12 cellular contexts compared by ENCODE assay signal in genomic region chr17:880871-881269, GRCh38.
A peak's percentile ranks its signal among the peaks of the same experiment; 100 is the strongest.
DNase-seq lines count a peak whose midpoint lies in the region; ATAC-seq and TF ChIP-seq lines count a peak whose summit lies in the region.
"Had no signal": no experiment of that assay in that cellular context is flagged by ENCODE, and none has a peak within 500 bp of the region (broad histone marks: within the 10 kb centered on the region; RNA-seq: fewer than 3 reads in every experiment).

No MANE protein-coding gene starts in this region.

- DNase-seq in SJSA1 (ENCODE audit: low read depth in 1 of 2, low spot score in 2 of 2) (no peak), esophagus squamous epithelium (lab: John Stamatoyannopoulos, UW) (no peak), neuronal stem cell (ENCODE audit: low spot score) (no peak), type B pancreatic cell (ENCODE audit: extremely low spot score, unreplicated experiment) (no peak), PC-9 (no peak), H4 (ENCODE audit: low spot score) (no peak)
- DNase-seq: activated naive CD8-positive, alpha-beta T cell treated with anti-CD3 and anti-CD28 coated beads, Interleukin-2, amount 50 U/mL, for 24 hours; naive B cell; NCI-H1105 treated with DMSO at 0.1 percent for 48 hours; NCI-H446 treated with DMSO at 0.1 percent for 48 hours; RPMI8226 had no signal

- H2BK120ac ChIP-seq in neuronal stem cell (ENCODE audit: low read depth, low read length) = no peak overlapping the region

- peak overlapping the region; percentile 31 for H3K4me3 Mint-ChIP-seq in type B pancreatic cell
- H3K4me3 Mint-ChIP-seq: activated naive CD8-positive, alpha-beta T cell treated with anti-CD3 and anti-CD28 coated beads, Interleukin-2, amount 50 U/mL, for 24 hours; naive B cell had no signal

- no peak overlapping the region for H3K14ac ChIP-seq in neuronal stem cell (ENCODE audit: low read length)

- H3K4me3 ChIP-seq in SJSA1 (no peak overlapping the region), esophagus squamous epithelium (peak overlapping the region in 1 of 4 donors; percentile 4), neuronal stem cell (ENCODE audit: low read length in 2 of 2) (no peak overlapping the region), PC-9 (no peak overlapping the region)

- no peak overlapping the region for H4K8ac ChIP-seq in neuronal stem cell (ENCODE audit: low read depth, low read length)

- no peak for TF ChIP-seq POLR2A in esophagus squamous epithelium (IDR thresholded peaks at IDR 0.05)

- H3K27me3 Mint-ChIP-seq in type B pancreatic cell = no peaks in the 10 kb centered on the region

- POLR2A ChIA-PET in PC-9 (lab: Charles Lee; ENCODE audit: unreplicated experiment) = no interaction called here

- WGBS in esophagus squamous epithelium, 2 donors = 65 to 69% methylated on average over 5 to 10 of the region's 10 CpGs
- WGBS in neuronal stem cell (ENCODE audit: extremely low coverage in 2 of 2, insufficient read length in 2 of 2, insufficient replicate concordance in 1 of 2), 2 donors = no CpG with 5 or more reads among the region's 10 CpGs

- H3K9me3 ChIP-seq in SJSA1 (replicated peaks) (no peaks in the 10 kb centered on the region), esophagus squamous epithelium (no peaks in the 10 kb centered on the region), neuronal stem cell (replicated peaks in 1 of 2; ENCODE audit: control insufficient read depth in 2 of 2, insufficient read depth in 1 of 2, low read depth in 1 of 2, low read length in 2 of 2) (peaks cover 0 to 12% of the 10 kb centered on the region in 2 donors), PC-9 (ENCODE audit: insufficient read depth, low read depth) (no peaks in the 10 kb centered on the region)

- H3K27me3 ChIP-seq in SJSA1 (replicated peaks) (no peaks in the 10 kb centered on the region), esophagus squamous epithelium (no peaks in the 10 kb centered on the region), neuronal stem cell (ENCODE audit: control insufficient read depth in 3 of 3, insufficient read depth in 3 of 3, low read depth in 1 of 3, low read length in 3 of 3) (no peaks in the 10 kb centered on the region), PC-9 (ENCODE audit: insufficient read depth, low read depth) (no peaks in the 10 kb centered on the region)

- no peaks in the 10 kb centered on the region for H3F3A ChIP-seq in PC-9 (ENCODE audit: insufficient read depth, low read depth)

- BruUV-seq in PC-9 (replicated peaks; lab: Mats Ljungman, UMichigan) = no TSS peak

- H2BK5ac ChIP-seq in neuronal stem cell (ENCODE audit: low read length) = no peak overlapping the region

- H3K4ac ChIP-seq in neuronal stem cell (ENCODE audit: low read length) = no peak overlapping the region

- H3K36me3 Mint-ChIP-seq in type B pancreatic cell = peaks cover 25% of the 10 kb centered on the region
- H3K36me3 Mint-ChIP-seq: naive B cell had no signal

- H3K27ac Mint-ChIP-seq in type B pancreatic cell = no peak overlapping the region
- H3K27ac Mint-ChIP-seq: activated naive CD8-positive, alpha-beta T cell treated with anti-CD3 and anti-CD28 coated beads, Interleukin-2, amount 50 U/mL, for 24 hours; naive B cell had no signal

- H3K9ac ChIP-seq in neuronal stem cell (ENCODE audit: low read depth, low read length, poor library complexity) = no peak overlapping the region

- H3K36me3 ChIP-seq in SJSA1 (no peaks in the 10 kb centered on the region), esophagus squamous epithelium (no peaks in the 10 kb centered on the region), neuronal stem cell (replicated peaks in 1 of 2; ENCODE audit: control insufficient read depth in 2 of 2, insufficient read depth in 2 of 2, low read length in 2 of 2) (peaks cover 0 to 12% of the 10 kb centered on the region in 2 donors), PC-9 (ENCODE audit: low read depth) (no peaks in the 10 kb centered on the region)

- CTCF ChIA-PET in PC-9 (lab: Charles Lee) = interaction anchor here (0.6 kb wide), 1 partner anchor 82 kb away, joined by 3 read pairs; no protein-coding TSS in a partner anchor

- H3K23ac ChIP-seq in neuronal stem cell (ENCODE audit: low read depth, low read length, poor library complexity) = no peak overlapping the region

- peaks cover 3% of the 10 kb centered on the region for H4K20me1 ChIP-seq in PC-9 (ENCODE audit: insufficient read depth)

- H2AFZ ChIP-seq in neuronal stem cell (ENCODE audit: low read length) = no peak overlapping the region
- H2AFZ ChIP-seq in PC-9 = no peak overlapping the region

- peaks cover 39% of the 10 kb centered on the region for H3K4me1 ChIP-seq in SJSA1 (replicated peaks)
- peaks cover 19 to 74% (median 55%) of the 10 kb centered on the region in 3 donors for H3K4me1 ChIP-seq in esophagus squamous epithelium
- peaks cover 10 to 16% of the 10 kb centered on the region in 2 donors for H3K4me1 ChIP-seq in neuronal stem cell (ENCODE audit: control insufficient read depth in 2 of 2, insufficient read depth in 1 of 2, low read depth in 1 of 2, low read length in 2 of 2)
- peaks cover 11% of the 10 kb centered on the region; the same call in 1 of the 2 replicates for H3K4me1 ChIP-seq in PC-9 (replicated peaks; ENCODE audit: insufficient read depth)

- H3K27ac ChIP-seq in SJSA1 (peak overlapping the region; percentile 7; the same call in 1 of the 2 replicates), esophagus squamous epithelium (peak overlapping the region; percentile 66 to 88 (median 86)), neuronal stem cell (replicated peaks; ENCODE audit: low read length) (no peak overlapping the region), PC-9 (no peak overlapping the region)

- no peak for TF ChIP-seq CTCF in esophagus squamous epithelium (IDR thresholded peaks at IDR 0.05)
- no peak for TF ChIP-seq CTCF in type B pancreatic cell (conservative IDR thresholded peaks at IDR 0.05)
- no peak for TF ChIP-seq CTCF in PC-9 (conservative IDR thresholded peaks at IDR 0.05)

- peak overlapping the region; percentile 6 for H3K18ac ChIP-seq in neuronal stem cell (ENCODE audit: low read length)

- no peak overlapping the region for H2BK15ac ChIP-seq in neuronal stem cell (ENCODE audit: low read length)

- no peak for ATAC-seq in activated CD4-positive, CD25-positive, alpha-beta regulatory T cell treated with anti-CD3 and anti-CD28 coated beads, Interleukin-2, amount 50 U/mL, for 24 hours
- ATAC-seq: activated naive CD8-positive, alpha-beta T cell treated with anti-CD3 and anti-CD28 coated beads, Interleukin-2, amount 50 U/mL, for 24 hours had no signal

- peak overlapping the region; percentile 21 for H2AK5ac ChIP-seq in neuronal stem cell (ENCODE audit: low read depth, low read length)

- intact Hi-C loops in esophagus squamous epithelium (cut with DNase I) (no loop called here), PC-9 (cut with micrococcal nuclease; ENCODE audit: unreplicated experiment) (no loop called here)

- peaks cover 59% of the 10 kb centered on the region for H3K4me1 Mint-ChIP-seq in type B pancreatic cell (ENCODE audit: unreplicated experiment)

- no peak overlapping the region for H2BK12ac ChIP-seq in neuronal stem cell (ENCODE audit: low read length)

- peaks cover 9% of the 10 kb centered on the region for H3K79me1 ChIP-seq in neuronal stem cell (ENCODE audit: low read depth, low read length)

- H3K9me2 ChIP-seq in PC-9 (ENCODE audit: insufficient read depth) = no peaks in the 10 kb centered on the region

- no peak overlapping the region for H3K4me2 ChIP-seq in neuronal stem cell (ENCODE audit: insufficient read depth, low read length, poor library complexity, severe bottlenecking)
- no peak overlapping the region for H3K4me2 ChIP-seq in PC-9

- H3K79me2 ChIP-seq in PC-9 (ENCODE audit: low read depth) = no peaks in the 10 kb centered on the region

- H4K91ac ChIP-seq in neuronal stem cell (ENCODE audit: low read depth, low read length, poor library complexity) = no peak overlapping the region

- H3K9me3 Mint-ChIP-seq in type B pancreatic cell = peaks cover 8% of the 10 kb centered on the region
- H3K9me3 Mint-ChIP-seq: activated naive CD8-positive, alpha-beta T cell treated with anti-CD3 and anti-CD28 coated beads, Interleukin-2, amount 50 U/mL, for 24 hours; naive B cell had no signal

Comparison
In these comparisons a context has a peak if more than half of its experiments do, and no peak if none do; other contexts are left out.
1. H3K27ac ChIP-seq: peak in SJSA1 (single experiment) and esophagus squamous epithelium (4 of 4); none in neuronal stem cell (single experiment) and PC-9 (single experiment).